In the genomic region with DNA sequence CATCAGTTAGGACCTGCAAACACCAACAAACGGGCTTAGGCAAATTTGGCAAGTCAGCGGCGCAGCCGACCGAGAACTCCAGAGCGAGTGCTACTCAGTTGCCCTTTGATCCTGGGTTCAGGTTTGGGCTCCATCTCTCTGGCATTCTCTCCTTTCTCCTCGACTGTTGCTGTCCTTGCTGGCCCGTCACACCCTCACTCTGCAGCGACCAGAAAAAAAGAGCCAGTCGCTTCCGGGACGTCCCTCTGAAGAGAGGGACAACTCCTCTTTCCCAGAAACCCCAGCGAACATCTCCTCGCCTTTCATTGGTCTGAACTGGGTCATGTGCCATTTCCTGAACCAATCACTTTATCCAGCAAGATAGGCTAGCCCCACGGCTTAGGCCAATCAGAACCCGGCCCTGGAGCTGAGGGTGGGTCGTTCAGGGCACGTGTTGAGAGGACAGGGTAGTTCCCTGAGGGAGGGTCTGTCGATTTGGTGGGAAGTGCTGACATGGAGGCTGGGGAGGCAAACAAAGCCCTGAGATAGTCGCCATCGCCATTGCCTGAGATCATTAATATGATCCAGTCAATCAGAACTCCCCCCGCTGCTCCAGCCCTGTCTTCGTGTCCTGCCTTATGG, we compare ENCODE assay signal across 1 cellular context.
A peak's percentile ranks its signal among the peaks of the same experiment; 100 is the strongest.
TF ChIP-seq lines count a peak whose summit lies in the region.

No MANE protein-coding gene starts in this region.

TF ChIP-seq in K562, 482 proteins besides CTCF, POLR2A, EP300 and RAD21 (continued from another document and continues in another):
- TF ChIP-seq, protein P1, sequence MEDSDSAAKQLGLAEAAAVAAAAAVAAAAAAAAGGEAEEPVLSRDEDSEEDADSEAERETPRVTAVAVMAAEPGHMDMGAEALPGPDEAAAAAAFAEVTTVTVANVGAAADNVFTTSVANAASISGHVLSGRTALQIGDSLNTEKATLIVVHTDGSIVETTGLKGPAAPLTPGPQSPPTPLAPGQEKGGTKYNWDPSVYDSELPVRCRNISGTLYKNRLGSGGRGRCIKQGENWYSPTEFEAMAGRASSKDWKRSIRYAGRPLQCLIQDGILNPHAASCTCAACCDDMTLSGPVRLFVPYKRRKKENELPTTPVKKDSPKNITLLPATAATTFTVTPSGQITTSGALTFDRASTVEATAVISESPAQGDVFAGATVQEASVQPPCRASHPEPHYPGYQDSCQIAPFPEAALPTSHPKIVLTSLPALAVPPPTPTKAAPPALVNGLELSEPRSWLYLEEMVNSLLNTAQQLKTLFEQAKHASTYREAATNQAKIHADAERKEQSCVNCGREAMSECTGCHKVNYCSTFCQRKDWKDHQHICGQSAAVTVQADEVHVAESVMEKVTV (CRISPR knock-in tag; IDR thresholded peaks at IDR 0.05), result no peak
- TF ChIP-seq RBM39 (optimal IDR thresholded peaks at IDR 0.05; ENCODE audit: low read depth, low read length), result no peak
- TF ChIP-seq ZNF197 (CRISPR knock-in tag; IDR thresholded peaks at IDR 0.05; ENCODE audit: low read depth), result 0 out of 2 replicates have a peak, but pooled peaks have one; percentile 50
- no peak for TF ChIP-seq CTBP1 (IDR thresholded peaks at IDR 0.05; ENCODE audit: borderline replicate concordance)
- TF ChIP-seq SNIP1 (IDR thresholded peaks at IDR 0.05; ENCODE audit: low read depth), result no peak
- TF ChIP-seq ZNF561 (CRISPR knock-in tag; conservative IDR thresholded peaks at IDR 0.05), result no peak
- no peak for TF ChIP-seq PRPF4 (IDR thresholded peaks at IDR 0.05; ENCODE audit: insufficient read depth, low read depth, low read length, poor library complexity, severe bottlenecking)
- TF ChIP-seq TCF3 (CRISPR knock-in tag; IDR thresholded peaks at IDR 0.05), result no peak
- TF ChIP-seq TBP (optimal IDR thresholded peaks at IDR 0.05; ENCODE audit: low read depth, low read length), result peak; percentile 89
- peak; percentile 42; the same call in 1 of the 2 replicates for TF ChIP-seq ATF7 (IDR thresholded peaks at IDR 0.05)
- TF ChIP-seq KDM1A (IDR thresholded peaks at IDR 0.05), result no peak
- TF ChIP-seq MTA2 (IDR thresholded peaks at IDR 0.05; ENCODE audit: low read depth), result no peak
- no peak for TF ChIP-seq CREBBP (IDR thresholded peaks at IDR 0.05; ENCODE audit: low read depth, low read length)
- no peak for TF ChIP-seq HNRNPK (IDR thresholded peaks at IDR 0.05; ENCODE audit: low read depth, low read length, poor library complexity, severe bottlenecking)
- peak; percentile 97 for TF ChIP-seq LCOR (CRISPR knock-in tag; IDR thresholded peaks at IDR 0.05)
- TF ChIP-seq, protein P2, sequence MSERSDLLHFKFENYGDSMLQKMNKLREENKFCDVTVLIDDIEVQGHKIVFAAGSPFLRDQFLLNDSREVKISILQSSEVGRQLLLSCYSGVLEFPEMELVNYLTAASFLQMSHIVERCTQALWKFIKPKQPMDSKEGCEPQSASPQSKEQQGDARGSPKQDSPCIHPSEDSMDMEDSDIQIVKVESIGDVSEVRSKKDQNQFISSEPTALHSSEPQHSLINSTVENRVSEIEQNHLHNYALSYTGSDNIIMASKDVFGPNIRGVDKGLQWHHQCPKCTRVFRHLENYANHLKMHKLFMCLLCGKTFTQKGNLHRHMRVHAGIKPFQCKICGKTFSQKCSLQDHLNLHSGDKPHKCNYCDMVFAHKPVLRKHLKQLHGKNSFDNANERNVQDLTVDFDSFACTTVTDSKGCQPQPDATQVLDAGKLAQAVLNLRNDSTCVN (CRISPR knock-in tag; IDR thresholded peaks at IDR 0.05), result no peak
- no peak for TF ChIP-seq SMARCE1 (IDR thresholded peaks at IDR 0.05)
- TF ChIP-seq ZNF77 (CRISPR knock-in tag; IDR thresholded peaks at IDR 0.05), result no peak
- no peak for TF ChIP-seq ARID1B (IDR thresholded peaks at IDR 0.05)
- peak; percentile 51; the same call in 1 of the 2 replicates for TF ChIP-seq NR2C2 (CRISPR knock-in tag; IDR thresholded peaks at IDR 0.05)
- peak; percentile 61 for TF ChIP-seq NR2C2 (tag; IDR thresholded peaks at IDR 0.05)
- TF ChIP-seq TFAM (CRISPR knock-in tag; conservative IDR thresholded peaks at IDR 0.05), result no peak
- TF ChIP-seq, protein P3, sequence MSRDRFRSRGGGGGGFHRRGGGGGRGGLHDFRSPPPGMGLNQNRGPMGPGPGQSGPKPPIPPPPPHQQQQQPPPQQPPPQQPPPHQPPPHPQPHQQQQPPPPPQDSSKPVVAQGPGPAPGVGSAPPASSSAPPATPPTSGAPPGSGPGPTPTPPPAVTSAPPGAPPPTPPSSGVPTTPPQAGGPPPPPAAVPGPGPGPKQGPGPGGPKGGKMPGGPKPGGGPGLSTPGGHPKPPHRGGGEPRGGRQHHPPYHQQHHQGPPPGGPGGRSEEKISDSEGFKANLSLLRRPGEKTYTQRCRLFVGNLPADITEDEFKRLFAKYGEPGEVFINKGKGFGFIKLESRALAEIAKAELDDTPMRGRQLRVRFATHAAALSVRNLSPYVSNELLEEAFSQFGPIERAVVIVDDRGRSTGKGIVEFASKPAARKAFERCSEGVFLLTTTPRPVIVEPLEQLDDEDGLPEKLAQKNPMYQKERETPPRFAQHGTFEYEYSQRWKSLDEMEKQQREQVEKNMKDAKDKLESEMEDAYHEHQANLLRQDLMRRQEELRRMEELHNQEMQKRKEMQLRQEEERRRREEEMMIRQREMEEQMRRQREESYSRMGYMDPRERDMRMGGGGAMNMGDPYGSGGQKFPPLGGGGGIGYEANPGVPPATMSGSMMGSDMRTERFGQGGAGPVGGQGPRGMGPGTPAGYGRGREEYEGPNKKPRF (IDR thresholded peaks at IDR 0.05; ENCODE audit: low read depth, low read length), result no peak
- peak; percentile 18 for TF ChIP-seq SP2 (IDR thresholded peaks at IDR 0.05; ENCODE audit: extremely low read depth, low read depth, low read length, poor library complexity, severe bottlenecking)
- TF ChIP-seq, protein P4, sequence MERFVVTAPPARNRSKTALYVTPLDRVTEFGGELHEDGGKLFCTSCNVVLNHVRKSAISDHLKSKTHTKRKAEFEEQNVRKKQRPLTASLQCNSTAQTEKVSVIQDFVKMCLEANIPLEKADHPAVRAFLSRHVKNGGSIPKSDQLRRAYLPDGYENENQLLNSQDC (CRISPR knock-in tag; IDR thresholded peaks at IDR 0.05), result no peak
- TF ChIP-seq MBD2 (IDR thresholded peaks at IDR 0.05; ENCODE audit: borderline replicate concordance, low read depth), result peak; percentile 83; the same call in 1 of the 2 replicates
- TF ChIP-seq, protein P5, sequence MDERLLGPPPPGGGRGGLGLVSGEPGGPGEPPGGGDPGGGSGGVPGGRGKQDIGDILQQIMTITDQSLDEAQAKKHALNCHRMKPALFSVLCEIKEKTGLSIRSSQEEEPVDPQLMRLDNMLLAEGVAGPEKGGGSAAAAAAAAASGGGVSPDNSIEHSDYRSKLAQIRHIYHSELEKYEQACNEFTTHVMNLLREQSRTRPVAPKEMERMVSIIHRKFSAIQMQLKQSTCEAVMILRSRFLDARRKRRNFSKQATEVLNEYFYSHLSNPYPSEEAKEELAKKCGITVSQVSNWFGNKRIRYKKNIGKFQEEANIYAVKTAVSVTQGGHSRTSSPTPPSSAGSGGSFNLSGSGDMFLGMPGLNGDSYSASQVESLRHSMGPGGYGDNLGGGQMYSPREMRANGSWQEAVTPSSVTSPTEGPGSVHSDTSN (CRISPR knock-in tag; IDR thresholded peaks at IDR 0.05; ENCODE audit: low read depth), result no peak
- TF ChIP-seq, protein P5 (tag; conservative IDR thresholded peaks at IDR 0.05; ENCODE audit: low read depth), result no peak; the same call in 1 of the 2 replicates
- TF ChIP-seq, protein P6, sequence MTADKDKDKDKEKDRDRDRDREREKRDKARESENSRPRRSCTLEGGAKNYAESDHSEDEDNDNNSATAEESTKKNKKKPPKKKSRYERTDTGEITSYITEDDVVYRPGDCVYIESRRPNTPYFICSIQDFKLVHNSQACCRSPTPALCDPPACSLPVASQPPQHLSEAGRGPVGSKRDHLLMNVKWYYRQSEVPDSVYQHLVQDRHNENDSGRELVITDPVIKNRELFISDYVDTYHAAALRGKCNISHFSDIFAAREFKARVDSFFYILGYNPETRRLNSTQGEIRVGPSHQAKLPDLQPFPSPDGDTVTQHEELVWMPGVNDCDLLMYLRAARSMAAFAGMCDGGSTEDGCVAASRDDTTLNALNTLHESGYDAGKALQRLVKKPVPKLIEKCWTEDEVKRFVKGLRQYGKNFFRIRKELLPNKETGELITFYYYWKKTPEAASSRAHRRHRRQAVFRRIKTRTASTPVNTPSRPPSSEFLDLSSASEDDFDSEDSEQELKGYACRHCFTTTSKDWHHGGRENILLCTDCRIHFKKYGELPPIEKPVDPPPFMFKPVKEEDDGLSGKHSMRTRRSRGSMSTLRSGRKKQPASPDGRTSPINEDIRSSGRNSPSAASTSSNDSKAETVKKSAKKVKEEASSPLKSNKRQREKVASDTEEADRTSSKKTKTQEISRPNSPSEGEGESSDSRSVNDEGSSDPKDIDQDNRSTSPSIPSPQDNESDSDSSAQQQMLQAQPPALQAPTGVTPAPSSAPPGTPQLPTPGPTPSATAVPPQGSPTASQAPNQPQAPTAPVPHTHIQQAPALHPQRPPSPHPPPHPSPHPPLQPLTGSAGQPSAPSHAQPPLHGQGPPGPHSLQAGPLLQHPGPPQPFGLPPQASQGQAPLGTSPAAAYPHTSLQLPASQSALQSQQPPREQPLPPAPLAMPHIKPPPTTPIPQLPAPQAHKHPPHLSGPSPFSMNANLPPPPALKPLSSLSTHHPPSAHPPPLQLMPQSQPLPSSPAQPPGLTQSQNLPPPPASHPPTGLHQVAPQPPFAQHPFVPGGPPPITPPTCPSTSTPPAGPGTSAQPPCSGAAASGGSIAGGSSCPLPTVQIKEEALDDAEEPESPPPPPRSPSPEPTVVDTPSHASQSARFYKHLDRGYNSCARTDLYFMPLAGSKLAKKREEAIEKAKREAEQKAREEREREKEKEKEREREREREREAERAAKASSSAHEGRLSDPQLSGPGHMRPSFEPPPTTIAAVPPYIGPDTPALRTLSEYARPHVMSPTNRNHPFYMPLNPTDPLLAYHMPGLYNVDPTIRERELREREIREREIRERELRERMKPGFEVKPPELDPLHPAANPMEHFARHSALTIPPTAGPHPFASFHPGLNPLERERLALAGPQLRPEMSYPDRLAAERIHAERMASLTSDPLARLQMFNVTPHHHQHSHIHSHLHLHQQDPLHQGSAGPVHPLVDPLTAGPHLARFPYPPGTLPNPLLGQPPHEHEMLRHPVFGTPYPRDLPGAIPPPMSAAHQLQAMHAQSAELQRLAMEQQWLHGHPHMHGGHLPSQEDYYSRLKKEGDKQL (CRISPR knock-in tag; IDR thresholded peaks at IDR 0.05; ENCODE audit: borderline replicate concordance), result peak; percentile 69; the same call in 1 of the 2 replicates
- TF ChIP-seq FOXA3 (CRISPR knock-in tag; conservative IDR thresholded peaks at IDR 0.05 in 1 of 2, IDR thresholded peaks at IDR 0.05 in 1 of 2), result no peak
- no peak for TF ChIP-seq ILK (tag; IDR thresholded peaks at IDR 0.05; ENCODE audit: borderline replicate concordance, low read depth)
- no peak for TF ChIP-seq MCM2 (IDR thresholded peaks at IDR 0.05; ENCODE audit: low read depth)
- TF ChIP-seq RFX7 (CRISPR knock-in tag; IDR thresholded peaks at IDR 0.05), result no peak
- TF ChIP-seq STAT5B (CRISPR knock-in tag; IDR thresholded peaks at IDR 0.05), result no peak
- no peak; the same call in 1 of the 2 replicates for TF ChIP-seq SP1 (CRISPR knock-in tag; IDR thresholded peaks at IDR 0.05)
- TF ChIP-seq TBL1XR1 (IDR thresholded peaks at IDR 0.05; ENCODE audit: low read length in 2 of 2), result 0 out of 4 replicates have a peak, but pooled peaks of 1 of the 2 experiments have one; percentile 19
- no peak for TF ChIP-seq TRIM24 (IDR thresholded peaks at IDR 0.05)
- no peak for TF ChIP-seq RBBP5 (IDR thresholded peaks at IDR 0.05; ENCODE audit: borderline replicate concordance, insufficient read depth, low read length, poor library complexity, severe bottlenecking)
- no peak for TF ChIP-seq BRCA1 (IDR thresholded peaks at IDR 0.05)
- no peak for TF ChIP-seq BRCA1 (CRISPR knock-in tag; IDR thresholded peaks at IDR 0.05)
- no peak for TF ChIP-seq ETS2 (tag; IDR thresholded peaks at IDR 0.05; ENCODE audit: borderline replicate concordance, poor library complexity, severe bottlenecking)
- TF ChIP-seq ZFPM2 (CRISPR knock-in tag; IDR thresholded peaks at IDR 0.05), result no peak
- TF ChIP-seq NRF1 (conservative IDR thresholded peaks at IDR 0.05 in 1 of 2, IDR thresholded peaks at IDR 0.05 in 1 of 2), result no peak; a peak in 1 of 4 replicates
- TF ChIP-seq NEUROD1 (IDR thresholded peaks at IDR 0.05; ENCODE audit: borderline replicate concordance, low read depth, low read length, partially characterized antibody), result no peak
- no peak for TF ChIP-seq ZNF699 (CRISPR knock-in tag; IDR thresholded peaks at IDR 0.05; ENCODE audit: insufficient replicate concordance)
- TF ChIP-seq XRCC3 (IDR thresholded peaks at IDR 0.05), result no peak
- TF ChIP-seq, protein P7, sequence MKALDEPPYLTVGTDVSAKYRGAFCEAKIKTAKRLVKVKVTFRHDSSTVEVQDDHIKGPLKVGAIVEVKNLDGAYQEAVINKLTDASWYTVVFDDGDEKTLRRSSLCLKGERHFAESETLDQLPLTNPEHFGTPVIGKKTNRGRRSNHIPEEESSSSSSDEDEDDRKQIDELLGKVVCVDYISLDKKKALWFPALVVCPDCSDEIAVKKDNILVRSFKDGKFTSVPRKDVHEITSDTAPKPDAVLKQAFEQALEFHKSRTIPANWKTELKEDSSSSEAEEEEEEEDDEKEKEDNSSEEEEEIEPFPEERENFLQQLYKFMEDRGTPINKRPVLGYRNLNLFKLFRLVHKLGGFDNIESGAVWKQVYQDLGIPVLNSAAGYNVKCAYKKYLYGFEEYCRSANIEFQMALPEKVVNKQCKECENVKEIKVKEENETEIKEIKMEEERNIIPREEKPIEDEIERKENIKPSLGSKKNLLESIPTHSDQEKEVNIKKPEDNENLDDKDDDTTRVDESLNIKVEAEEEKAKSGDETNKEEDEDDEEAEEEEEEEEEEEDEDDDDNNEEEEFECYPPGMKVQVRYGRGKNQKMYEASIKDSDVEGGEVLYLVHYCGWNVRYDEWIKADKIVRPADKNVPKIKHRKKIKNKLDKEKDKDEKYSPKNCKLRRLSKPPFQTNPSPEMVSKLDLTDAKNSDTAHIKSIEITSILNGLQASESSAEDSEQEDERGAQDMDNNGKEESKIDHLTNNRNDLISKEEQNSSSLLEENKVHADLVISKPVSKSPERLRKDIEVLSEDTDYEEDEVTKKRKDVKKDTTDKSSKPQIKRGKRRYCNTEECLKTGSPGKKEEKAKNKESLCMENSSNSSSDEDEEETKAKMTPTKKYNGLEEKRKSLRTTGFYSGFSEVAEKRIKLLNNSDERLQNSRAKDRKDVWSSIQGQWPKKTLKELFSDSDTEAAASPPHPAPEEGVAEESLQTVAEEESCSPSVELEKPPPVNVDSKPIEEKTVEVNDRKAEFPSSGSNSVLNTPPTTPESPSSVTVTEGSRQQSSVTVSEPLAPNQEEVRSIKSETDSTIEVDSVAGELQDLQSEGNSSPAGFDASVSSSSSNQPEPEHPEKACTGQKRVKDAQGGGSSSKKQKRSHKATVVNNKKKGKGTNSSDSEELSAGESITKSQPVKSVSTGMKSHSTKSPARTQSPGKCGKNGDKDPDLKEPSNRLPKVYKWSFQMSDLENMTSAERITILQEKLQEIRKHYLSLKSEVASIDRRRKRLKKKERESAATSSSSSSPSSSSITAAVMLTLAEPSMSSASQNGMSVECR (CRISPR knock-in tag; IDR thresholded peaks at IDR 0.05), result no peak
- TF ChIP-seq ZNF785 (CRISPR knock-in tag; IDR thresholded peaks at IDR 0.05), result no peak
- TF ChIP-seq ZC3H4 (CRISPR knock-in tag; IDR thresholded peaks at IDR 0.05; ENCODE audit: borderline replicate concordance), result no peak
